24 cellular contexts compared by ENCODE assay signal in genomic region chr12:117051380-117051779, GRCh38. TPM values are rescaled to one million over a fixed set of nuclear protein-coding genes. Genes with fewer than 3 reads are reported as not detected.
A peak's percentile ranks its signal among the peaks of the same experiment; 100 is the strongest.
DNase-seq lines count a peak whose midpoint lies in the region; ATAC-seq and TF ChIP-seq lines count a peak whose summit lies in the region.
"Had no signal": no experiment of that assay in that cellular context is flagged by ENCODE, and none has a peak within 500 bp of the region (broad histone marks: within the 10 kb centered on the region; RNA-seq: fewer than 3 reads in every experiment).

No MANE protein-coding gene starts in this region.

- peaks cover 28 to 70% (median 56%) of the 10 kb centered on the region in 9 donors for H3K4me1 ChIP-seq in heart right ventricle

- H3K4me3 ChIP-seq in WERI-Rb-1 (ENCODE audit: low read depth, low read length), result peak overlapping the region; percentile 35
- no peak overlapping the region for H3K4me3 ChIP-seq in heart right ventricle
- H3K4me3 ChIP-seq: MG63, sigmoid colon, SK-N-MC, stomach had no signal

- H3K36me3 ChIP-seq in WERI-Rb-1 (no peaks in the 10 kb centered on the region), heart right ventricle (no peaks in the 10 kb centered on the region)
- H3K36me3 ChIP-seq: MG63, sigmoid colon had no signal

- H3K9me3 Mint-ChIP-seq in stimulated activated memory B cell treated with anti-CD40 and anti-IgM and Interleukin-4, amounts not matched to agents 10 μg/mL and 1 μg/mL and 100 μg/mL, for 72 hours, result no peaks in the 10 kb centered on the region
- H3K9me3 Mint-ChIP-seq: activated T-helper 1 cell treated with anti-CD3 and anti-CD28 coated beads, Interleukin-12 subunit alpha, Interleukin-12 subunit beta, Interleukin-2, Interleukin-4 antibody, amounts not matched to agents 30 ng/mL and 10 ng/mL and 1 ng/mL, durations not matched to agents 14 hours and 24 hours and 36 hours; dendritic cell treated with granulocyte-macrophage colony-stimulating factor and Interleukin-4, amounts not matched to agents 40 ng/mL and 50 ng/mL, for 4 days had no signal

- no peaks in the 10 kb centered on the region for H3K27me3 Mint-ChIP-seq in stimulated activated memory B cell treated with anti-CD40 and anti-IgM and Interleukin-4, amounts not matched to agents 10 μg/mL and 1 μg/mL and 100 μg/mL, for 72 hours
- H3K27me3 Mint-ChIP-seq: dendritic cell treated with granulocyte-macrophage colony-stimulating factor and Interleukin-4, amounts not matched to agents 40 ng/mL and 50 ng/mL, for 4 days had no signal

- peak in 7 of 8 donors; percentile 34 to 70 (median 46) for ATAC-seq in heart right ventricle
- no peak for ATAC-seq in stimulated activated memory B cell treated with anti-CD40 and anti-IgM and Interleukin-4, amounts not matched to agents 10 μg/mL and 1 μg/mL and 100 μg/mL, for 72 hours

- H3K27ac ChIP-seq in WERI-Rb-1 (peak overlapping the region; percentile 66), heart right ventricle (peak overlapping the region; percentile 76 to 95 (median 90))
- H3K27ac ChIP-seq: 22Rv1, sigmoid colon, SK-N-MC had no signal

- TF ChIP-seq CTCF in WERI-Rb-1 (IDR thresholded peaks at IDR 0.05; ENCODE audit: low read depth, low read length), result no peak
- TF ChIP-seq CTCF in heart right ventricle (IDR thresholded peaks at IDR 0.05), result no peak

- H3K4me3 Mint-ChIP-seq in stimulated activated memory B cell treated with anti-CD40 and anti-IgM and Interleukin-4, amounts not matched to agents 10 μg/mL and 1 μg/mL and 100 μg/mL, for 72 hours, result no peak overlapping the region
- H3K4me3 Mint-ChIP-seq: activated T-helper 1 cell treated with anti-CD3 and anti-CD28 coated beads, Interleukin-12 subunit alpha, Interleukin-12 subunit beta, Interleukin-2, Interleukin-4 antibody, amounts not matched to agents 30 ng/mL and 10 ng/mL and 1 ng/mL, durations not matched to agents 14 hours and 24 hours and 36 hours; dendritic cell treated with granulocyte-macrophage colony-stimulating factor and Interleukin-4, amounts not matched to agents 40 ng/mL and 50 ng/mL, for 4 days had no signal

- peaks cover 37% of the 10 kb centered on the region for H3K4me1 Mint-ChIP-seq in stimulated activated memory B cell treated with anti-CD40 and anti-IgM and Interleukin-4, amounts not matched to agents 10 μg/mL and 1 μg/mL and 100 μg/mL, for 72 hours

- DNase-seq in NCI-H524 (lab: John Stamatoyannopoulos, UW), result peak; percentile 17 to 51
- no peak for DNase-seq in NCI-H524 treated with DMSO at 0.1 percent for 48 hours (lab: John Stamatoyannopoulos, UW)
- peak; percentile 53 for DNase-seq in WERI-Rb-1
- peak in 1 of 2 donors; percentile 46 for DNase-seq in heart right ventricle
- DNase-seq in DMS79 treated with DMSO at 0.1 percent for 48 hours (lab: John Stamatoyannopoulos, UW), result no peak
- no peak for DNase-seq in activated effector memory CD4-positive, alpha-beta T cell treated with anti-CD3 and anti-CD28 coated beads, Interleukin-2, amount 50 U/mL, for 16 hours
- no peak for DNase-seq in activated CD4-positive, alpha-beta T cell treated with anti-CD3 and anti-CD28 coated beads, Interleukin-2, amount 50 U/mL, for 4 hours
- DNase-seq: activated CD4-positive, alpha-beta T cell treated with anti-CD3 and anti-CD28 coated beads, Interleukin-2, amount 50 U/mL, for 1 hour; activated naive CD4-positive, alpha-beta T cell treated with anti-CD3 and anti-CD28 coated beads, Interleukin-2, amount 50 U/mL, for 16 hours; anterior cingulate cortex; MG63; NCI-H1436 treated with DMSO at 0.1 percent for 48 hours; NCI-H2107; NCI-H446; sigmoid colon; stimulated activated CD4-positive, alpha-beta T cell treated with anti-CD3 and anti-CD28 coated beads, Interleukin-15, amount 100 ng/mL, for 24 hours; stomach; trophoblast cell had no signal

- H3K27me3 ChIP-seq in WERI-Rb-1 (ENCODE audit: insufficient read depth, low read depth, severe bottlenecking) (no peaks in the 10 kb centered on the region), heart right ventricle (no peaks in the 10 kb centered on the region)
- H3K27me3 ChIP-seq: MG63, sigmoid colon, stomach had no signal

- H3K27ac Mint-ChIP-seq in stimulated activated memory B cell treated with anti-CD40 and anti-IgM and Interleukin-4, amounts not matched to agents 10 μg/mL and 1 μg/mL and 100 μg/mL, for 72 hours, result peak overlapping the region; percentile 76
- H3K27ac Mint-ChIP-seq: activated T-helper 1 cell treated with anti-CD3 and anti-CD28 coated beads, Interleukin-12 subunit alpha, Interleukin-12 subunit beta, Interleukin-2, Interleukin-4 antibody, amounts not matched to agents 30 ng/mL and 10 ng/mL and 1 ng/mL, durations not matched to agents 14 hours and 24 hours and 36 hours; dendritic cell treated with granulocyte-macrophage colony-stimulating factor and Interleukin-4, amounts not matched to agents 40 ng/mL and 50 ng/mL, for 4 days had no signal

- H3K9me3 ChIP-seq in WERI-Rb-1 (ENCODE audit: severe bottlenecking) (no peaks in the 10 kb centered on the region), heart right ventricle (no peaks in the 10 kb centered on the region)
- H3K9me3 ChIP-seq: MG63, sigmoid colon, stomach had no signal

- intact Hi-C loops in heart right ventricle (cut with DNase I), result loop anchor here in 2 of 10 donors (5.0 kb wide), 1 partner anchor 46 kb away; the partner anchor contains the start of gene TESC (in 2 of the 2)

- 29 to 50% methylated on average over 10 of the region's 10 CpGs for WGBS in heart right ventricle, 2 donors

- peaks cover 29% of the 10 kb centered on the region for H3K36me3 Mint-ChIP-seq in stimulated activated memory B cell treated with anti-CD40 and anti-IgM and Interleukin-4, amounts not matched to agents 10 μg/mL and 1 μg/mL and 100 μg/mL, for 72 hours

RNA-seq across cellular contexts. Expression of gene TESC, which starts 47.8 kb away (rescaled TPM):
- 100 to 1,000 TPM in 2 of 10 donors, 10 to 100 TPM in 8; 37.3 to 122 (median 62.8) TPM for total RNA-seq in heart right ventricle
- polyA plus RNA-seq in heart right ventricle, result 10 to 100 TPM; 63.9 to 83.2 TPM
- total RNA-seq: fibroblast of lung had no signal
- polyA plus RNA-seq: fibroblast of lung had no signal

Comparison
In these comparisons a context has a peak if more than half of its experiments do, and no peak if none do; other contexts are left out.
1. DNase-seq: peak in NCI-H524 (2 of 2) and WERI-Rb-1 (single experiment); none in NCI-H524 treated with DMSO at 0.1 percent for 48 hours (single experiment), DMS79 treated with DMSO at 0.1 percent for 48 hours (single experiment), activated effector memory CD4-positive, alpha-beta T cell treated with anti-CD3 and anti-CD28 coated beads, Interleukin-2, amount 50 U/mL, for 16 hours (single experiment) and activated CD4-positive, alpha-beta T cell treated with anti-CD3 and anti-CD28 coated beads, Interleukin-2, amount 50 U/mL, for 4 hours (0 of 2).